In genomic region chr19:46967578-46968018, GRCh38 we compare ENCODE assay signal across 9 cellular contexts. TPM values are rescaled to one million over a fixed set of nuclear protein-coding genes. Genes with fewer than 3 reads are reported as not detected.
A peak's percentile ranks its signal among the peaks of the same experiment; 100 is the strongest.
DNase-seq lines count a peak whose midpoint lies in the region; TF ChIP-seq lines count a peak whose summit lies in the region.
"Had no signal": no experiment of that assay in that cellular context is flagged by ENCODE, and none has a peak within 500 bp of the region (broad histone marks: within the 10 kb centered on the region; RNA-seq: fewer than 3 reads in every experiment).

No MANE protein-coding gene starts in this region.

- H3K79me1 ChIP-seq in neuronal stem cell (ENCODE audit: low read depth, low read length) = peaks cover 3% of the 10 kb centered on the region

- H2BK15ac ChIP-seq in neuronal stem cell (ENCODE audit: low read length) = no peak overlapping the region

- WGBS in prostate gland = 27% methylated on average over 8 of the region's 8 CpGs
- WGBS in neuronal stem cell (ENCODE audit: extremely low coverage in 2 of 2, insufficient read length in 2 of 2, insufficient replicate concordance in 1 of 2), 2 donors = no CpG with 5 or more reads among the region's 8 CpGs

- no peak overlapping the region for H2AFZ ChIP-seq in neuronal stem cell (ENCODE audit: low read length)

- no peak overlapping the region for H3K23ac ChIP-seq in neuronal stem cell (ENCODE audit: low read depth, low read length, poor library complexity)

- no peaks in the 10 kb centered on the region for H3K9me3 ChIP-seq in prostate gland
- peaks cover 0 to 2% of the 10 kb centered on the region in 2 donors for H3K9me3 ChIP-seq in neuronal stem cell (replicated peaks in 1 of 2; ENCODE audit: control insufficient read depth in 2 of 2, insufficient read depth in 1 of 2, low read depth in 1 of 2, low read length in 2 of 2)
- H3K9me3 ChIP-seq: tibial artery had no signal

- intact Hi-C loops in prostate gland (cut with DNase I) = no loop called here

- H3K4me1 ChIP-seq in prostate gland (replicated peaks) = no peaks in the 10 kb centered on the region
- peaks cover 0 to 8% of the 10 kb centered on the region in 2 donors for H3K4me1 ChIP-seq in neuronal stem cell (ENCODE audit: control insufficient read depth in 2 of 2, insufficient read depth in 1 of 2, low read depth in 1 of 2, low read length in 2 of 2)

- no peak overlapping the region for H2BK120ac ChIP-seq in neuronal stem cell (ENCODE audit: low read depth, low read length)

- H2AK5ac ChIP-seq in neuronal stem cell (ENCODE audit: low read depth, low read length) = no peak overlapping the region

- DNase-seq in GM04503 (ENCODE audit: low read depth) (peak; percentile 28), glomerular visceral epithelial cell (ENCODE audit: extremely low spot score) (peak; percentile 54), prostate gland (ENCODE audit: low spot score) (peak; percentile 75), DMS53 (lab: John Stamatoyannopoulos, UW) (no peak), hepatic stellate cell (ENCODE audit: low spot score) (no peak), NCI-H146 (lab: John Stamatoyannopoulos, UW) (no peak), neuronal stem cell (ENCODE audit: low spot score) (no peak)

- no peak overlapping the region for H3K4ac ChIP-seq in neuronal stem cell (ENCODE audit: low read length)

- H2BK12ac ChIP-seq in neuronal stem cell (ENCODE audit: low read length) = no peak overlapping the region

- TF ChIP-seq POLR2A in prostate gland (IDR thresholded peaks at IDR 0.05) = no peak

- H2BK5ac ChIP-seq in neuronal stem cell (ENCODE audit: low read length) = no peak overlapping the region

- no peak overlapping the region for H3K9ac ChIP-seq in neuronal stem cell (ENCODE audit: low read depth, low read length, poor library complexity)

- no peak overlapping the region for H4K8ac ChIP-seq in neuronal stem cell (ENCODE audit: low read depth, low read length)

- no peaks in the 10 kb centered on the region for H3K36me3 ChIP-seq in prostate gland
- peaks cover 7 to 57% of the 10 kb centered on the region in 2 donors for H3K36me3 ChIP-seq in neuronal stem cell (replicated peaks in 1 of 2; ENCODE audit: control insufficient read depth in 2 of 2, insufficient read depth in 2 of 2, low read length in 2 of 2)

- TF ChIP-seq CTCF in VCaP (conservative IDR thresholded peaks at IDR 0.05) = no peak
- no peak for TF ChIP-seq CTCF in prostate gland (IDR thresholded peaks at IDR 0.05)

- H3K4me3 ChIP-seq in prostate gland (no peak overlapping the region), neuronal stem cell (ENCODE audit: low read length in 2 of 2) (no peak overlapping the region)
- H3K4me3 ChIP-seq: tibial artery had no signal

- no peak overlapping the region for H3K14ac ChIP-seq in neuronal stem cell (ENCODE audit: low read length)

- H3K18ac ChIP-seq in neuronal stem cell (ENCODE audit: low read length) = no peak overlapping the region

- peak overlapping the region; percentile 63 for H3K27ac ChIP-seq in VCaP
- peak overlapping the region; percentile 0 to 28 for H3K27ac ChIP-seq in prostate gland
- no peak overlapping the region for H3K27ac ChIP-seq in neuronal stem cell (replicated peaks; ENCODE audit: low read length)
- H3K27ac ChIP-seq: tibial artery had no signal

- H3K4me2 ChIP-seq in neuronal stem cell (ENCODE audit: insufficient read depth, low read length, poor library complexity, severe bottlenecking) = no peak overlapping the region

- H3K27me3 ChIP-seq in prostate gland (replicated peaks; ENCODE audit: insufficient read depth) (no peaks in the 10 kb centered on the region), neuronal stem cell (ENCODE audit: control insufficient read depth in 3 of 3, insufficient read depth in 3 of 3, low read depth in 1 of 3, low read length in 3 of 3) (no peaks in the 10 kb centered on the region)
- H3K27me3 ChIP-seq: tibial artery had no signal

- no peak overlapping the region for H4K91ac ChIP-seq in neuronal stem cell (ENCODE audit: low read depth, low read length, poor library complexity)

RNA-seq across cellular contexts. Expression of gene NPAS1, which starts 52.0 kb away (rescaled TPM):
- total RNA-seq in prostate gland = under 1 TPM; 0.27 to 0.51 TPM
- polyA plus RNA-seq in neuronal stem cell (2013, experiment 1 of 2) = 4.9 TPM
- 4.7 TPM for polyA plus RNA-seq in neuronal stem cell (2013, experiment 2 of 2)

Comparison
In these comparisons a context has a peak if more than half of its experiments do, and no peak if none do; other contexts are left out.
1. DNase-seq: peak in GM04503 (single experiment), glomerular visceral epithelial cell (single experiment) and prostate gland (single experiment); none in DMS53 (single experiment), hepatic stellate cell (single experiment), NCI-H146 (single experiment) and neuronal stem cell (single experiment).